Comparison of ENCODE assay signal across 8 cellular contexts in genomic region chr15:72783563-72784232, GRCh38. TPM values are rescaled to one million over a fixed set of nuclear protein-coding genes. Genes with fewer than 3 reads are reported as not detected.
A peak's percentile ranks its signal among the peaks of the same experiment; 100 is the strongest.
DNase-seq lines count a peak whose midpoint lies in the region; TF ChIP-seq lines count a peak whose summit lies in the region.

TSS of gene ADPGK (minus strand) at chr15:72783758. CDS start at chr15:72783691, 67 bp downstream.

- H3K9me3 ChIP-seq in neuronal stem cell (replicated peaks in 1 of 2; ENCODE audit: control insufficient read depth in 2 of 2, insufficient read depth in 1 of 2, low read depth in 1 of 2, low read length in 2 of 2) (no peaks in the 10 kb centered on the region), subcutaneous abdominal adipose tissue (ENCODE audit: control insufficient read depth in 5 of 5, low read length in 5 of 5) (no peaks in the 10 kb centered on the region)

- H3K23ac ChIP-seq in neuronal stem cell (ENCODE audit: low read depth, low read length, poor library complexity): peak within 1 kb of the TSS; percentile 96

- no peak within 1 kb of the TSS for H3K27ac ChIP-seq in neuronal stem cell (replicated peaks; ENCODE audit: low read length)
- H3K27ac ChIP-seq in subcutaneous abdominal adipose tissue (ENCODE audit: low read depth, low read length): peak within 1 kb of the TSS; percentile 94

- H3K4me3 ChIP-seq in HFF-Myc (replicated peaks; ENCODE audit: low read depth, low read length) (peak within 1 kb of the TSS; percentile 94), neuronal stem cell (ENCODE audit: low read length in 2 of 2) (peak within 1 kb of the TSS; percentile 66 to 99), subcutaneous abdominal adipose tissue (ENCODE audit: low read depth in 1 of 5, low read length in 5 of 5) (peak within 1 kb of the TSS; percentile 88 to 99 (median 95))

- peak within 1 kb of the TSS; percentile 95 for H2AFZ ChIP-seq in neuronal stem cell (ENCODE audit: low read length)

- no peak within 1 kb of the TSS for H2BK12ac ChIP-seq in neuronal stem cell (ENCODE audit: low read length)

- H2BK5ac ChIP-seq in neuronal stem cell (ENCODE audit: low read length): no peak within 1 kb of the TSS

- H3K79me1 ChIP-seq in neuronal stem cell (ENCODE audit: low read depth, low read length): peaks cover 4% of the 10 kb centered on the region

- H3K4ac ChIP-seq in neuronal stem cell (ENCODE audit: low read length): no peak within 1 kb of the TSS

- no peak within 1 kb of the TSS for H4K91ac ChIP-seq in neuronal stem cell (ENCODE audit: low read depth, low read length, poor library complexity)

- in situ Hi-C loops in SK-MEL-5 (cut with HindIII; ENCODE audit: low pct_unique_long_range_greater_than_20kb, low sequenced_read_pairs): no loop called here

- peak within 1 kb of the TSS; percentile 98 for H3K4me2 ChIP-seq in neuronal stem cell (ENCODE audit: insufficient read depth, low read length, poor library complexity, severe bottlenecking)

- H2BK120ac ChIP-seq in neuronal stem cell (ENCODE audit: low read depth, low read length): no peak within 1 kb of the TSS

- H3K4me1 ChIP-seq in neuronal stem cell (ENCODE audit: control insufficient read depth in 2 of 2, insufficient read depth in 1 of 2, low read depth in 1 of 2, low read length in 2 of 2) (peaks cover 6 to 19% of the 10 kb centered on the region in 2 donors), subcutaneous abdominal adipose tissue (ENCODE audit: control insufficient read depth in 5 of 5, insufficient read depth in 5 of 5, low read length in 5 of 5) (peaks cover 11 to 45% (median 33%) of the 10 kb centered on the region in 5 donors)

- H3K36me3 ChIP-seq in neuronal stem cell (replicated peaks in 1 of 2; ENCODE audit: control insufficient read depth in 2 of 2, insufficient read depth in 2 of 2, low read length in 2 of 2) (peaks cover 0 to 22% of the 10 kb centered on the region in 2 donors), subcutaneous abdominal adipose tissue (ENCODE audit: control insufficient read depth in 5 of 5, insufficient read depth in 5 of 5, low read length in 5 of 5) (peaks cover 2 to 8% (median 4%) of the 10 kb centered on the region in 5 donors)

- peak; percentile 72 for DNase-seq in GM04503 (ENCODE audit: low read depth)
- peak; percentile 44 for DNase-seq in HFF-Myc (ENCODE audit: extremely low read depth, low read depth)
- DNase-seq in NAMALWA (ENCODE audit: low spot score): peak; percentile 96
- peak; percentile 82 for DNase-seq in SK-MEL-5 (ENCODE audit: low read depth, low spot score)
- DNase-seq in activated naive CD4-positive, alpha-beta T cell treated with Interleukin-2 at 50 U/mL for 16 hours: peak; percentile 94
- peak; percentile 87 for DNase-seq in foreskin melanocyte
- DNase-seq in neuronal stem cell (ENCODE audit: low spot score): peak; percentile 95

- peak within 1 kb of the TSS; percentile 88 for H3K18ac ChIP-seq in neuronal stem cell (ENCODE audit: low read length)

- peak within 1 kb of the TSS; percentile 40 for H2AK5ac ChIP-seq in neuronal stem cell (ENCODE audit: low read depth, low read length)

- H3K27me3 ChIP-seq in neuronal stem cell (ENCODE audit: control insufficient read depth in 3 of 3, insufficient read depth in 3 of 3, low read depth in 1 of 3, low read length in 3 of 3) (no peaks in the 10 kb centered on the region), subcutaneous abdominal adipose tissue (ENCODE audit: control insufficient read depth in 5 of 5, insufficient read depth in 4 of 5, low read length in 5 of 5) (no peaks in the 10 kb centered on the region)

- H3K14ac ChIP-seq in neuronal stem cell (ENCODE audit: low read length): no peak within 1 kb of the TSS

- no peak within 1 kb of the TSS for H2BK15ac ChIP-seq in neuronal stem cell (ENCODE audit: low read length)

- WGBS in neuronal stem cell (ENCODE audit: extremely low coverage in 2 of 2, insufficient read length in 2 of 2, insufficient replicate concordance in 1 of 2), 2 donors: no CpG with 5 or more reads among the region's 64 CpGs

- H3K9ac ChIP-seq in neuronal stem cell (ENCODE audit: low read depth, low read length, poor library complexity): peak within 1 kb of the TSS; percentile 87
- H3K9ac ChIP-seq in subcutaneous abdominal adipose tissue (ENCODE audit: low read length in 5 of 5): peak within 1 kb of the TSS; percentile 87 to 97 (median 95)

- no peak within 1 kb of the TSS for H4K8ac ChIP-seq in neuronal stem cell (ENCODE audit: low read depth, low read length)

- TF ChIP-seq CTCF in HFF-Myc (IDR thresholded peaks at IDR 0.05; ENCODE audit: low read depth, low read length, missing control alignments): no peak

RNA-seq across cellular contexts. Expression of gene ADPGK, which starts in this region (rescaled TPM):
- total RNA-seq in SK-MEL-5 (2014; rRNA removed; shearing (Covaris generic)): 78.6 and 82.0 TPM in 2 replicates
- polyA plus RNA-seq in SK-MEL-5 (2015; cell fraction: cytosol; rRNA removed): 60.8 and 75.5 TPM in 2 replicates
- 143 and 158 TPM in 2 replicates for polyA plus RNA-seq in SK-MEL-5 (2015; cell fraction: nucleus; rRNA removed)
- polyA plus RNA-seq in neuronal stem cell (2013, experiment 1 of 2): 18.4 TPM
- polyA plus RNA-seq in neuronal stem cell (2013, experiment 2 of 2): 17.2 TPM

Comparison
In these comparisons a context has a peak if more than half of its experiments do, and no peak if none do; other contexts are left out.
1. DNase-seq: peak in every context shown above with its lines; median percentile 96 in NAMALWA; 95 in neuronal stem cell; 94 in activated naive CD4-positive, alpha-beta T cell treated with Interleukin-2 at 50 U/mL for 16 hours; 87 in foreskin melanocyte; 82 in SK-MEL-5; 72 in GM04503; 44 in HFF-Myc.